Comparison of ENCODE assay signal across 8 cellular contexts in genomic region chr7:24979863-24980694, GRCh38. TPM values are rescaled to one million over a fixed set of nuclear protein-coding genes. Genes with fewer than 3 reads are reported as not detected.
DNase-seq lines count a peak whose midpoint lies in the region; ATAC-seq and TF ChIP-seq lines count a peak whose summit lies in the region.

Gene OSBPL3 (minus strand): TSS chr7:24980178. CDS start chr7:24892472, 87,706 bp downstream.

- no peaks in the 10 kb centered on the region for H3K27me3 Mint-ChIP-seq in naive thymus-derived CD8-positive, alpha-beta T cell
- no peaks in the 10 kb centered on the region for H3K27me3 Mint-ChIP-seq in stimulated activated naive B cell treated with anti-CD40 and anti-IgM and Interleukin-4, amounts not matched to agents 10 μg/mL and 1 μg/mL and 100 μg/mL, for 72 hours

- TF ChIP-seq CTCF in KMS-11 (conservative IDR thresholded peaks at IDR 0.05; ENCODE audit: low read depth, low read length) (0 out of 2 replicates have a peak, but pooled peaks have one; percentile 29), Peyer's patch (IDR thresholded peaks at IDR 0.05) (peak in 1 of 6 experiments; percentile 4), fibroblast of lung (conservative IDR thresholded peaks at IDR 0.05 in 1 of 2, IDR thresholded peaks at IDR 0.05 in 1 of 2; ENCODE audit: low read depth in 1 of 2, low read length in 2 of 2) (no peak)

- peak within 1 kb of the TSS; percentile 58 to 96 (median 90) for H3K27ac Mint-ChIP-seq in naive thymus-derived CD8-positive, alpha-beta T cell
- peak within 1 kb of the TSS; percentile 96 for H3K27ac Mint-ChIP-seq in stimulated activated naive B cell treated with anti-CD40 and anti-IgM and Interleukin-4, amounts not matched to agents 10 μg/mL and 1 μg/mL and 100 μg/mL, for 72 hours

- H3K27ac ChIP-seq in KMS-11, result peak within 1 kb of the TSS; percentile 87
- peak within 1 kb of the TSS; percentile 79 to 94 (median 88) for H3K27ac ChIP-seq in Peyer's patch
- H3K27ac ChIP-seq in fibroblast of lung (ENCODE audit: insufficient read depth, low read length), result peak within 1 kb of the TSS; percentile 94

- peak within 1 kb of the TSS; percentile 96 for H3K4me2 ChIP-seq in KMS-11
- peak within 1 kb of the TSS; percentile 97 for H3K4me2 ChIP-seq in fibroblast of lung (ENCODE audit: extremely low read depth, insufficient read depth, low read length)

- TF ChIP-seq POLR2A in Peyer's patch (IDR thresholded peaks at IDR 0.05), result peak; percentile 80 to 85

- H3K36me3 ChIP-seq in KMS-11 (ENCODE audit: insufficient read depth) (no peaks in the 10 kb centered on the region), Peyer's patch (no peaks in the 10 kb centered on the region), fibroblast of lung (ENCODE audit: control insufficient read depth, insufficient read depth, low read length) (no peaks in the 10 kb centered on the region)

- peaks cover 27 to 61% (median 54%) of the 10 kb centered on the region in 4 donors for H3K4me1 Mint-ChIP-seq in naive thymus-derived CD8-positive, alpha-beta T cell
- H3K4me1 Mint-ChIP-seq in stimulated activated naive B cell treated with anti-CD40 and anti-IgM and Interleukin-4, amounts not matched to agents 10 μg/mL and 1 μg/mL and 100 μg/mL, for 72 hours, result peaks cover 31 to 55% of the 10 kb centered on the region in 2 donors

- peaks cover 38% of the 10 kb centered on the region for H3K79me2 ChIP-seq in KMS-11 (ENCODE audit: insufficient read depth, low read depth)
- H3K79me2 ChIP-seq in fibroblast of lung (ENCODE audit: control insufficient read depth, insufficient read depth, low read length), result peaks cover 45% of the 10 kb centered on the region

- ATAC-seq in GM21723 (IDR thresholded peaks at IDR 0.05; ENCODE audit: unreplicated experiment), result peak; percentile 75
- peak; percentile 77 to 81 for ATAC-seq in naive thymus-derived CD8-positive, alpha-beta T cell
- ATAC-seq in stimulated activated naive B cell treated with anti-CD40 and anti-IgM and Interleukin-4, amounts not matched to agents 10 μg/mL and 1 μg/mL and 100 μg/mL, for 72 hours (replicated peaks), result peak; percentile 79 to 85

- POLR2A ChIA-PET in naive thymus-derived CD8-positive, alpha-beta T cell (lab: Charles Lee), result interaction anchor here (0.5 to 3.9 kb wide), 17 partner anchors 9 to 159 kb away, joined by 3 to 27 read pairs (median 5); partner anchors contain the start of gene CYCS

- H3K9ac ChIP-seq in KMS-11, result peak within 1 kb of the TSS; percentile 82
- H3K9ac ChIP-seq in fibroblast of lung (ENCODE audit: insufficient read depth, low read length), result peak within 1 kb of the TSS; percentile 85

- DNase-seq in DMS79 (lab: John Stamatoyannopoulos, UW) (peak; percentile 75), Peyer's patch (peak; percentile 95 to 98 (median 98)), activated T-helper 1 cell treated with Interleukin-2 at 50 U/mL for 16 hours (ENCODE audit: low read depth) (peak; percentile 93), fibroblast of lung (ENCODE audit: low read depth in 2 of 2) (peak; percentile 93 to 97)
- peak; percentile 86 to 97 (median 94) for DNase-seq in naive thymus-derived CD8-positive, alpha-beta T cell
- DNase-seq in stimulated activated naive B cell treated with anti-CD40 and anti-IgM and Interleukin-4, amounts not matched to agents 10 μg/mL and 1 μg/mL and 100 μg/mL, for 72 hours, result peak; percentile 91

- no peaks in the 10 kb centered on the region for H3K9me3 Mint-ChIP-seq in naive thymus-derived CD8-positive, alpha-beta T cell
- no peaks in the 10 kb centered on the region for H3K9me3 Mint-ChIP-seq in stimulated activated naive B cell treated with anti-CD40 and anti-IgM and Interleukin-4, amounts not matched to agents 10 μg/mL and 1 μg/mL and 100 μg/mL, for 72 hours

- H3K9me3 ChIP-seq in Peyer's patch (no peaks in the 10 kb centered on the region), fibroblast of lung (ENCODE audit: control insufficient read depth, insufficient read depth, low read depth, low read length) (no peaks in the 10 kb centered on the region)

- H3K27me3 ChIP-seq in KMS-11 (ENCODE audit: insufficient read depth, low read depth), result no peaks in the 10 kb centered on the region; the same call in 1 of the 2 replicates
- no peaks in the 10 kb centered on the region for H3K27me3 ChIP-seq in Peyer's patch
- no peaks in the 10 kb centered on the region for H3K27me3 ChIP-seq in fibroblast of lung (ENCODE audit: control insufficient read depth, insufficient read depth, low read length)

- peak within 1 kb of the TSS; percentile 94 for H2AFZ ChIP-seq in KMS-11 (ENCODE audit: low read depth)
- H2AFZ ChIP-seq in fibroblast of lung (ENCODE audit: low read length), result peak within 1 kb of the TSS; percentile 70

- H3K4me1 ChIP-seq in KMS-11 (ENCODE audit: low read depth, poor library complexity, severe bottlenecking), result peaks cover 49% of the 10 kb centered on the region
- peaks cover 0 to 18% (median 0%) of the 10 kb centered on the region in 4 donors for H3K4me1 ChIP-seq in Peyer's patch
- peaks cover 10% of the 10 kb centered on the region for H3K4me1 ChIP-seq in fibroblast of lung (ENCODE audit: control insufficient read depth, extremely low read depth, insufficient read depth, low read length)

- H3K36me3 Mint-ChIP-seq in naive thymus-derived CD8-positive, alpha-beta T cell, result peaks cover 0 to 2% (median 0%) of the 10 kb centered on the region in 3 donors
- peaks cover 0 to 2% of the 10 kb centered on the region in 2 donors for H3K36me3 Mint-ChIP-seq in stimulated activated naive B cell treated with anti-CD40 and anti-IgM and Interleukin-4, amounts not matched to agents 10 μg/mL and 1 μg/mL and 100 μg/mL, for 72 hours

- peaks cover 4% of the 10 kb centered on the region; the same call in 1 of the 2 replicates for H4K20me1 ChIP-seq in KMS-11 (ENCODE audit: insufficient read depth)
- no peaks in the 10 kb centered on the region for H4K20me1 ChIP-seq in fibroblast of lung (ENCODE audit: control insufficient read depth, extremely low read depth, insufficient read depth, low read length)

- H3K4me3 Mint-ChIP-seq in naive thymus-derived CD8-positive, alpha-beta T cell, result peak within 1 kb of the TSS; percentile 93 to 98 (median 97)
- peak within 1 kb of the TSS; percentile 95 for H3K4me3 Mint-ChIP-seq in stimulated activated naive B cell treated with anti-CD40 and anti-IgM and Interleukin-4, amounts not matched to agents 10 μg/mL and 1 μg/mL and 100 μg/mL, for 72 hours

- H3K4me3 ChIP-seq in KMS-11 (IDR thresholded peaks at IDR 0.05; ENCODE audit: insufficient read depth, low read depth, low read length) (no peak within 1 kb of the TSS), Peyer's patch (peak within 1 kb of the TSS; percentile 58 to 95 (median 62)), fibroblast of lung (replicated peaks in 1 of 4; ENCODE audit: control extremely low read depth in 1 of 4, insufficient read depth in 1 of 4, low read depth in 3 of 4, low read length in 4 of 4) (peak within 1 kb of the TSS; percentile 66 to 88 (median 79))

RNA-seq across cellular contexts. Expression of gene OSBPL3, which starts in this region (rescaled TPM):
- total RNA-seq in Peyer's patch (10 to 100 TPM; 20.1 to 67.7 (median 22.2) TPM), fibroblast of lung (22.6 and 70.2 TPM in 2 replicates)
- polyA plus RNA-seq in fibroblast of lung, result 22.7 and 38.2 TPM in 2 replicates
- 14.4 and 25.6 TPM in 2 replicates for polyA plus RNA-seq in fibroblast of lung (2012)
- 8.6 and 29.1 TPM in 2 replicates for polyA minus RNA-seq in fibroblast of lung (ENCODE audit: low replicate concordance)
- total RNA-seq in naive thymus-derived CD8-positive, alpha-beta T cell, result 10 to 100 TPM; 21.3 to 28.4 TPM
- 1 to 10 TPM; 3.4 to 5.3 (median 5.0) TPM for polyA plus RNA-seq in naive thymus-derived CD8-positive, alpha-beta T cell
